8 cellular contexts compared by ENCODE assay signal in the genomic region with DNA sequence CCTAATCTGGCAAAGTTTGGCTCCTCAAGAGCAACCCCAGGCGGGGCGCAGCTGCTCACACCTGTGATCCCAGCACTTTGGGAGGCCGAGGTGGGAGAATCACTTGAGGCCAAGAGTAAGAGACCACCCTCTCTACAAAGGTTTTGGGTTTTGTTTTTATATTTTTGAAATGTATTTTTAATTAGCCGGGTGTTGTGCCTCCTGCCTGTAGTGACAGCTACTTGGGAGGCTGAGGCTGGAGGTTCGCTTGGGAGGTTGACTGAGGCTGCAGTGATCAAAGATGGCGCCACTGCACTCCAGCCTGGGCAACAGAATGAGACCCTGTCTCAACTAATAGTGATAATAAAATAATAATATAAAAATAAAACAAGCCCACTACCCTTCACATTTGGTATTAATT. TPM values are rescaled to one million over a fixed set of nuclear protein-coding genes. Genes with fewer than 3 reads are reported as not detected.
DNase-seq lines count a peak whose midpoint lies in the region; ATAC-seq and TF ChIP-seq lines count a peak whose summit lies in the region.

No MANE protein-coding gene starts in this region.

- H3K36me3 ChIP-seq in GM23248 (ENCODE audit: low read depth) (no peaks in the 10 kb centered on the region), gastroesophageal sphincter (no peaks in the 10 kb centered on the region), skeletal muscle tissue (ENCODE audit: control insufficient read depth in 3 of 3, insufficient read depth in 3 of 3, low read length in 3 of 3) (no peaks in the 10 kb centered on the region)

- peaks cover 14% of the 10 kb centered on the region for H3F3A ChIP-seq in GM23248 (ENCODE audit: insufficient read depth)

- no peak for TF ChIP-seq EP300 in gastroesophageal sphincter (IDR thresholded peaks at IDR 0.05)

- H3K9ac ChIP-seq in GM23248 (peak overlapping the region; percentile 76), skeletal muscle tissue (ENCODE audit: low read depth in 1 of 3, low read length in 3 of 3) (peak overlapping the region; percentile 80 to 85 (median 85))

- peaks cover 36% of the 10 kb centered on the region for H3K79me2 ChIP-seq in GM23248 (ENCODE audit: insufficient read depth)

- no peak for TF ChIP-seq POLR2A in gastroesophageal sphincter (IDR thresholded peaks at IDR 0.05)

- no peak for ATAC-seq in gastroesophageal sphincter
- ATAC-seq in GM21619 (IDR thresholded peaks at IDR 0.05; ENCODE audit: unreplicated experiment) = no peak
- no peak for ATAC-seq in HG02938 (IDR thresholded peaks at IDR 0.05; ENCODE audit: unreplicated experiment)

- peak overlapping the region; percentile 72 for H3K4me3 ChIP-seq in GM23248
- peak overlapping the region; percentile 74 to 90 for H3K4me3 ChIP-seq in gastroesophageal sphincter
- peak overlapping the region; percentile 74 to 77 (median 75) for H3K4me3 ChIP-seq in skeletal muscle tissue (ENCODE audit: low read length in 3 of 3)

- in situ Hi-C loops in GM23248 (cut with MboI) = loop anchor here (10.0 kb wide), 1 partner anchor 60 kb away; no protein-coding TSS in a partner anchor

- H3K27ac ChIP-seq in GM23248 = no peak overlapping the region
- peak overlapping the region; percentile 50 for H3K27ac ChIP-seq in VCaP
- H3K27ac ChIP-seq in gastroesophageal sphincter = peak overlapping the region; percentile 56 to 92 (median 88)
- H3K27ac ChIP-seq in skeletal muscle tissue (ENCODE audit: low read depth, low read length) = peak overlapping the region; percentile 70

- H3K4me2 ChIP-seq in GM23248 (ENCODE audit: unreplicated experiment) = peak overlapping the region; percentile 55

- DNase-seq in GM23248 (no peak), NCI-H146 treated with DMSO at 0.1 percent for 48 hours (lab: John Stamatoyannopoulos, UW; ENCODE audit: unreplicated experiment) (no peak), SKM-1 (lab: John Stamatoyannopoulos, UW; ENCODE audit: unreplicated experiment) (no peak)

- H3K9me2 ChIP-seq in GM23248 (ENCODE audit: insufficient read depth) = no peaks in the 10 kb centered on the region

- H3K27me3 ChIP-seq in GM23248 (replicated peaks; ENCODE audit: insufficient read depth) = no peaks in the 10 kb centered on the region
- H3K27me3 ChIP-seq in gastroesophageal sphincter = no peaks in the 10 kb centered on the region
- H3K27me3 ChIP-seq in skeletal muscle tissue (ENCODE audit: control insufficient read depth in 3 of 3, insufficient read depth in 3 of 3, low read length in 3 of 3) = no peaks in the 10 kb centered on the region

- peak overlapping the region; percentile 88 for H2AFZ ChIP-seq in GM23248

- WGBS in GM23248 (ENCODE audit: low coverage in 1 of 2, low lambda C conversion rate in 2 of 2, missing lambda C conversion rate in 2 of 2), 2 experiments = 50% methylated on average over 6 of the region's 6 CpGs
- 42 to 100% methylated on average over 1 to 6 of the region's 6 CpGs for whole genome bisulfite sequencing in gastroesophageal sphincter (ENCODE audit: low coverage in 1 of 2), 2 donors

- TF ChIP-seq CTCF in VCaP (conservative IDR thresholded peaks at IDR 0.05) (no peak), gastroesophageal sphincter (IDR thresholded peaks at IDR 0.05) (no peak)

- H4K20me1 ChIP-seq in GM23248 (ENCODE audit: insufficient read depth) = peaks cover 27% of the 10 kb centered on the region; the same call in 1 of the 2 replicates

- H3K9me3 ChIP-seq in GM23248 (ENCODE audit: low read depth) (no peaks in the 10 kb centered on the region), gastroesophageal sphincter (no peaks in the 10 kb centered on the region), skeletal muscle tissue (ENCODE audit: control insufficient read depth in 3 of 3, low read length in 3 of 3) (no peaks in the 10 kb centered on the region)

- H3K4me1 ChIP-seq in GM23248 (ENCODE audit: insufficient read depth) (peaks cover 27% of the 10 kb centered on the region), gastroesophageal sphincter (peaks cover 6 to 40% (median 24%) of the 10 kb centered on the region in 3 donors), skeletal muscle tissue (ENCODE audit: control insufficient read depth in 3 of 3, insufficient read depth in 3 of 3, low read length in 3 of 3) (peaks cover 28 to 31% (median 30%) of the 10 kb centered on the region in 3 donors)

RNA-seq across cellular contexts. Expression of gene USP7, which starts 0.8 kb away (rescaled TPM):
- total RNA-seq in GM23248 (2014; rRNA removed; shearing (Covaris generic)) = 28.3 and 30.6 TPM in 2 replicates
- polyA plus RNA-seq in GM23248 (2016; fragmentation: Nextera tagmentation; extraction: Ambion mirVana) = 13.2 and 13.3 TPM in 2 replicates
- total RNA-seq in gastroesophageal sphincter (10 to 100 TPM; 58.8 to 94.3 (median 82.4) TPM), skeletal muscle tissue (57.9 TPM)
